1 cellular context compared by ENCODE assay signal in genomic region chr12:104462931-104463339, GRCh38.
TF ChIP-seq lines count a peak whose summit lies in the region.

No MANE protein-coding gene starts in this region.

TF ChIP-seq in GM12878, 131 proteins besides CTCF, POLR2A, EP300 and RAD21 (continued from another document and continues in another):
- TF ChIP-seq GABPA (IDR thresholded peaks at IDR 0.05; ENCODE audit: low read depth): no peak; the same call in 1 of the 2 replicates
- TF ChIP-seq TBL1XR1 (IDR thresholded peaks at IDR 0.05; ENCODE audit: low read depth, low read length): 0 out of 2 replicates have a peak, but pooled peaks have one; percentile 69
- TF ChIP-seq YY1 (IDR thresholded peaks at IDR 0.05; ENCODE audit: low read depth, low read length): 0 out of 2 replicates have a peak, but pooled peaks have one; percentile 9
- no peak for TF ChIP-seq STAT1 (conservative IDR thresholded peaks at IDR 0.05)
- peak; percentile 92 for TF ChIP-seq IRF4 (IDR thresholded peaks at IDR 0.05; ENCODE audit: low read depth, low read length)
- TF ChIP-seq NFXL1 (IDR thresholded peaks at IDR 0.05; ENCODE audit: borderline replicate concordance): no peak
- 0 out of 2 replicates have a peak, but pooled peaks have one; percentile 59 for TF ChIP-seq PML (IDR thresholded peaks at IDR 0.05; ENCODE audit: low read length)
- TF ChIP-seq, protein P1, sequence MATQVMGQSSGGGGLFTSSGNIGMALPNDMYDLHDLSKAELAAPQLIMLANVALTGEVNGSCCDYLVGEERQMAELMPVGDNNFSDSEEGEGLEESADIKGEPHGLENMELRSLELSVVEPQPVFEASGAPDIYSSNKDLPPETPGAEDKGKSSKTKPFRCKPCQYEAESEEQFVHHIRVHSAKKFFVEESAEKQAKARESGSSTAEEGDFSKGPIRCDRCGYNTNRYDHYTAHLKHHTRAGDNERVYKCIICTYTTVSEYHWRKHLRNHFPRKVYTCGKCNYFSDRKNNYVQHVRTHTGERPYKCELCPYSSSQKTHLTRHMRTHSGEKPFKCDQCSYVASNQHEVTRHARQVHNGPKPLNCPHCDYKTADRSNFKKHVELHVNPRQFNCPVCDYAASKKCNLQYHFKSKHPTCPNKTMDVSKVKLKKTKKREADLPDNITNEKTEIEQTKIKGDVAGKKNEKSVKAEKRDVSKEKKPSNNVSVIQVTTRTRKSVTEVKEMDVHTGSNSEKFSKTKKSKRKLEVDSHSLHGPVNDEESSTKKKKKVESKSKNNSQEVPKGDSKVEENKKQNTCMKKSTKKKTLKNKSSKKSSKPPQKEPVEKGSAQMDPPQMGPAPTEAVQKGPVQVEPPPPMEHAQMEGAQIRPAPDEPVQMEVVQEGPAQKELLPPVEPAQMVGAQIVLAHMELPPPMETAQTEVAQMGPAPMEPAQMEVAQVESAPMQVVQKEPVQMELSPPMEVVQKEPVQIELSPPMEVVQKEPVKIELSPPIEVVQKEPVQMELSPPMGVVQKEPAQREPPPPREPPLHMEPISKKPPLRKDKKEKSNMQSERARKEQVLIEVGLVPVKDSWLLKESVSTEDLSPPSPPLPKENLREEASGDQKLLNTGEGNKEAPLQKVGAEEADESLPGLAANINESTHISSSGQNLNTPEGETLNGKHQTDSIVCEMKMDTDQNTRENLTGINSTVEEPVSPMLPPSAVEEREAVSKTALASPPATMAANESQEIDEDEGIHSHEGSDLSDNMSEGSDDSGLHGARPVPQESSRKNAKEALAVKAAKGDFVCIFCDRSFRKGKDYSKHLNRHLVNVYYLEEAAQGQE (IDR thresholded peaks at IDR 0.05; ENCODE audit: low read depth, low read length): no peak
- TF ChIP-seq MYC (IDR thresholded peaks at IDR 0.05; ENCODE audit: insufficient read depth, insufficient read length, insufficient replicate concordance, low read length, severe bottlenecking): no peak
- TF ChIP-seq CHD1 (IDR thresholded peaks at IDR 0.05; ENCODE audit: low read depth, low read length): no peak
- TF ChIP-seq RELB (IDR thresholded peaks at IDR 0.05; ENCODE audit: low read depth): peak; percentile 92
- 0 out of 2 replicates have a peak, but pooled peaks have one; percentile 33 for TF ChIP-seq PAX5 (IDR thresholded peaks at IDR 0.05; ENCODE audit: borderline replicate concordance, low read depth, low read length)
- TF ChIP-seq, protein P2, sequence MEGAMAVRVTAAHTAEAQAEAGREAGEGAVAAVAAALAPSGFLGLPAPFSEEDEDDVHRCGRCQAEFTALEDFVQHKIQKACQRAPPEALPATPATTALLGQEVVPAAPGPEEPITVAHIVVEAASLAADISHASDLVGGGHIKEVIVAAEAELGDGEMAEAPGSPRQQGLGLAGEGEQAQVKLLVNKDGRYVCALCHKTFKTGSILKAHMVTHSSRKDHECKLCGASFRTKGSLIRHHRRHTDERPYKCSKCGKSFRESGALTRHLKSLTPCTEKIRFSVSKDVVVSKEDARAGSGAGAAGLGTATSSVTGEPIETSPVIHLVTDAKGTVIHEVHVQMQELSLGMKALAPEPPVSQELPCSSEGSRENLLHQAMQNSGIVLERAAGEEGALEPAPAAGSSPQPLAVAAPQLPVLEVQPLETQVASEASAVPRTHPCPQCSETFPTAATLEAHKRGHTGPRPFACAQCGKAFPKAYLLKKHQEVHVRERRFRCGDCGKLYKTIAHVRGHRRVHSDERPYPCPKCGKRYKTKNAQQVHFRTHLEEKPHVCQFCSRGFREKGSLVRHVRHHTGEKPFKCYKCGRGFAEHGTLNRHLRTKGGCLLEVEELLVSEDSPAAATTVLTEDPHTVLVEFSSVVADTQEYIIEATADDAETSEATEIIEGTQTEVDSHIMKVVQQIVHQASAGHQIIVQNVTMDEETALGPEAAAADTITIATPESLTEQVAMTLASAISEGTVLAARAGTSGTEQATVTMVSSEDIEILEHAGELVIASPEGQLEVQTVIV (IDR thresholded peaks at IDR 0.05; ENCODE audit: borderline replicate concordance, partially characterized antibody): no peak
- TF ChIP-seq NFIC (IDR thresholded peaks at IDR 0.05; ENCODE audit: low read depth, low read length): peak; percentile 88
- no peak for TF ChIP-seq TARDBP (IDR thresholded peaks at IDR 0.05; ENCODE audit: borderline replicate concordance)
- TF ChIP-seq, protein P3, sequence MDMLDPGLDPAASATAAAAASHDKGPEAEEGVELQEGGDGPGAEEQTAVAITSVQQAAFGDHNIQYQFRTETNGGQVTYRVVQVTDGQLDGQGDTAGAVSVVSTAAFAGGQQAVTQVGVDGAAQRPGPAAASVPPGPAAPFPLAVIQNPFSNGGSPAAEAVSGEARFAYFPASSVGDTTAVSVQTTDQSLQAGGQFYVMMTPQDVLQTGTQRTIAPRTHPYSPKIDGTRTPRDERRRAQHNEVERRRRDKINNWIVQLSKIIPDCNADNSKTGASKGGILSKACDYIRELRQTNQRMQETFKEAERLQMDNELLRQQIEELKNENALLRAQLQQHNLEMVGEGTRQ (IDR thresholded peaks at IDR 0.05; ENCODE audit: borderline replicate concordance, low read depth, low read length): no peak
- peak in 1 of 2 experiments; percentile 18; a peak in 1 of 4 replicates for TF ChIP-seq BHLHE40 (IDR thresholded peaks at IDR 0.05; ENCODE audit: borderline replicate concordance in 1 of 2, low read depth in 2 of 2, low read length in 1 of 2)
- 0 out of 2 replicates have a peak, but pooled peaks have one; percentile 52 for TF ChIP-seq CBX5 (IDR thresholded peaks at IDR 0.05; ENCODE audit: low read depth)
- no peak for TF ChIP-seq ZBTB4 (CRISPR knock-in tag; IDR thresholded peaks at IDR 0.05)
- TF ChIP-seq IRF5 (IDR thresholded peaks at IDR 0.05; ENCODE audit: borderline replicate concordance): no peak
- TF ChIP-seq BCL11A (IDR thresholded peaks at IDR 0.05; ENCODE audit: low read depth, low read length): peak; percentile 58; the same call in 1 of the 2 replicates
- TF ChIP-seq POLR2AphosphoS5 (IDR thresholded peaks at IDR 0.05; ENCODE audit: low read length): 0 out of 2 replicates have a peak, but pooled peaks have one; percentile 52
- no peak for TF ChIP-seq NKRF (conservative IDR thresholded peaks at IDR 0.05)
- peak in 1 of 2 experiments; percentile 95; a peak in 2 of 4 replicates for TF ChIP-seq ETV6 (conservative IDR thresholded peaks at IDR 0.05 in 1 of 2, IDR thresholded peaks at IDR 0.05 in 1 of 2; ENCODE audit: borderline replicate concordance in 1 of 2, low read depth in 1 of 2)
- TF ChIP-seq RAD51 (IDR thresholded peaks at IDR 0.05): no peak
- TF ChIP-seq NR2C1 (IDR thresholded peaks at IDR 0.05): peak; percentile 17; the same call in 1 of the 2 replicates
- no peak for TF ChIP-seq RB1 (IDR thresholded peaks at IDR 0.05; ENCODE audit: borderline replicate concordance)
- peak; percentile 73 for TF ChIP-seq MTA2 (IDR thresholded peaks at IDR 0.05; ENCODE audit: low read depth)
- TF ChIP-seq MXI1 (IDR thresholded peaks at IDR 0.05; ENCODE audit: low read depth, low read length): no peak
- TF ChIP-seq, protein P4, sequence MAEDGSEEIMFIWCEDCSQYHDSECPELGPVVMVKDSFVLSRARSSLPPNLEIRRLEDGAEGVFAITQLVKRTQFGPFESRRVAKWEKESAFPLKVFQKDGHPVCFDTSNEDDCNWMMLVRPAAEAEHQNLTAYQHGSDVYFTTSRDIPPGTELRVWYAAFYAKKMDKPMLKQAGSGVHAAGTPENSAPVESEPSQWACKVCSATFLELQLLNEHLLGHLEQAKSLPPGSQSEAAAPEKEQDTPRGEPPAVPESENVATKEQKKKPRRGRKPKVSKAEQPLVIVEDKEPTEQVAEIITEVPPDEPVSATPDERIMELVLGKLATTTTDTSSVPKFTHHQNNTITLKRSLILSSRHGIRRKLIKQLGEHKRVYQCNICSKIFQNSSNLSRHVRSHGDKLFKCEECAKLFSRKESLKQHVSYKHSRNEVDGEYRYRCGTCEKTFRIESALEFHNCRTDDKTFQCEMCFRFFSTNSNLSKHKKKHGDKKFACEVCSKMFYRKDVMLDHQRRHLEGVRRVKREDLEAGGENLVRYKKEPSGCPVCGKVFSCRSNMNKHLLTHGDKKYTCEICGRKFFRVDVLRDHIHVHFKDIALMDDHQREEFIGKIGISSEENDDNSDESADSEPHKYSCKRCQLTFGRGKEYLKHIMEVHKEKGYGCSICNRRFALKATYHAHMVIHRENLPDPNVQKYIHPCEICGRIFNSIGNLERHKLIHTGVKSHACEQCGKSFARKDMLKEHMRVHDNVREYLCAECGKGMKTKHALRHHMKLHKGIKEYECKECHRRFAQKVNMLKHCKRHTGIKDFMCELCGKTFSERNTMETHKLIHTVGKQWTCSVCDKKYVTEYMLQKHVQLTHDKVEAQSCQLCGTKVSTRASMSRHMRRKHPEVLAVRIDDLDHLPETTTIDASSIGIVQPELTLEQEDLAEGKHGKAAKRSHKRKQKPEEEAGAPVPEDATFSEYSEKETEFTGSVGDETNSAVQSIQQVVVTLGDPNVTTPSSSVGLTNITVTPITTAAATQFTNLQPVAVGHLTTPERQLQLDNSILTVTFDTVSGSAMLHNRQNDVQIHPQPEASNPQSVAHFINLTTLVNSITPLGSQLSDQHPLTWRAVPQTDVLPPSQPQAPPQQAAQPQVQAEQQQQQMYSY (CRISPR knock-in tag; IDR thresholded peaks at IDR 0.05): no peak
- no peak for TF ChIP-seq SP1 (IDR thresholded peaks at IDR 0.05; ENCODE audit: low read depth, low read length)
- no peak for TF ChIP-seq HDAC2 (IDR thresholded peaks at IDR 0.05)
- no peak for TF ChIP-seq EZH2 (IDR thresholded peaks at IDR 0.05; ENCODE audit: borderline replicate concordance, control insufficient read depth, low read depth, low read length)
- no peak for TF ChIP-seq HDGF (IDR thresholded peaks at IDR 0.05)
- no peak for TF ChIP-seq E2F4 (IDR thresholded peaks at IDR 0.05; ENCODE audit: low read depth, low read length)
- no peak for TF ChIP-seq CBX3 (IDR thresholded peaks at IDR 0.05; ENCODE audit: borderline replicate concordance, low read depth)
- TF ChIP-seq ATF3 (IDR thresholded peaks at IDR 0.05; ENCODE audit: borderline replicate concordance, extremely low read depth, low read depth, low read length): no peak
